Comparison of ENCODE assay signal across 22 cellular contexts in the genomic region with DNA sequence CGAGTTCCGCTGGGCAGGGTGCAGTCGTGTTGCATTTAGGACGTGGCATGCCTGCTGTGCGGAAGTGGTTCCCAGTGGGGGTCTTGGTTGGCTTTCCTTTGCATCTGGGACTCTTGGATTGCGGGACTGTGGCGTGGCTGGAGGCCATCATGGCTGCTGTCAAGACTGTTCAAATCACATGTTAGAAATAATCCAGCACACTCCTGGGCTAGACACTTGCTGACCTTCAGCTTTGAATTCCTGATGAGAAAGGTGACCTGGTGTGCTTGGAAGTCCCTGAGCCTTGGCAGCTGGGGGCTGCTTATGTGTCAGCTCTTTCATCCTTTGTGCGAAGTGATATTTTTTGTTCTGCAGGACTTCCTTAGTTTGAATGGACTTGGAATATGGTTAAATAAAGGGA.
"Had no signal": no experiment of that assay in that cellular context is flagged by ENCODE, and none has a peak within 500 bp of the region (broad histone marks: within the 10 kb centered on the region; RNA-seq: fewer than 3 reads in every experiment).

No MANE protein-coding gene starts in this region.

- H3K27me3 Mint-ChIP-seq: activated CD4-positive, alpha-beta memory T cell treated with anti-CD3 and anti-CD28 coated beads, Interleukin-2, amount 10 ng/mL, durations not matched to agents 7 days and 5 days; activated CD4-positive, alpha-beta T cell treated with anti-CD3 and anti-CD28 coated beads, Interleukin-2, amount 10 ng/mL, durations not matched to agents 7 days and 5 days; activated T-cell treated with anti-CD3 and anti-CD28 coated beads, Interleukin-2, amount 50 U/mL, for 24 hours; activated T-helper 17 cell treated with anti-CD3 and anti-CD28 coated beads, Interleukin-2, amount 50 U/mL, for 72 hours; naive thymus-derived CD8-positive, alpha-beta T cell had no signal

- ATAC-seq: activated naive CD4-positive, alpha-beta T cell treated with anti-CD3 and anti-CD28 coated beads, Interleukin-2, amount 50 U/mL, for 72 hours; activated T-helper 17 cell treated with anti-CD3 and anti-CD28 coated beads, Interleukin-2, amount 50 U/mL, for 72 hours; naive thymus-derived CD8-positive, alpha-beta T cell; psoas muscle had no signal

- H3K27me3 ChIP-seq: colonic mucosa, hepatocyte, pancreas, transverse colon had no signal

- H3K9me3 ChIP-seq: colonic mucosa, pancreas, transverse colon had no signal

- H3K4me3 ChIP-seq: colonic mucosa, hepatocyte, pancreas, psoas muscle, transverse colon had no signal

- H3K4me3 Mint-ChIP-seq: activated CD4-positive, alpha-beta memory T cell treated with anti-CD3 and anti-CD28 coated beads, Interleukin-2, amount 10 ng/mL, durations not matched to agents 7 days and 5 days; activated CD4-positive, alpha-beta T cell treated with anti-CD3 and anti-CD28 coated beads, Interleukin-2, amount 10 ng/mL, durations not matched to agents 7 days and 5 days; activated T-cell treated with anti-CD3 and anti-CD28 coated beads, Interleukin-2, amount 50 U/mL, for 24 hours; activated T-helper 17 cell treated with anti-CD3 and anti-CD28 coated beads, Interleukin-2, amount 50 U/mL, for 72 hours; neural crest cell had no signal

- H3K36me3 ChIP-seq: colonic mucosa, transverse colon had no signal

- DNase-seq: activated CD4-positive, alpha-beta memory T cell treated with anti-CD3 and anti-CD28 coated beads, Interleukin-2, amount 10 ng/mL, durations not matched to agents 7 days and 5 days; activated CD4-positive, alpha-beta T cell treated with anti-CD3 and anti-CD28 coated beads for 1 hour; activated CD4-positive, alpha-beta T cell treated with anti-CD3 and anti-CD28 coated beads, Interleukin-2, amount 10 ng/mL, durations not matched to agents 7 days and 5 days; activated CD8-positive, alpha-beta memory T cell treated with anti-CD3 and anti-CD28 coated beads, Interleukin-2, amount 50 U/mL, for 48 hours; activated gamma-delta T cell treated with Interleukin-2 at 50 U/mL for 16 hours; activated T-cell treated with anti-CD3 and anti-CD28 coated beads, Interleukin-2, amount 50 U/mL, for 24 hours; cerebellar nuclear complex; colonic mucosa; effector CD8-positive, alpha-beta T cell; islet precursor cell; midbrain; naive thymus-derived CD8-positive, alpha-beta T cell; nucleus accumbens; pancreas; psoas muscle; stimulated activated naive CD4-positive, alpha-beta T cell treated with Interleukin-2 at 50 U/mL for 16 hours; T-helper 1 cell; transverse colon had no signal

- H3K4me1 Mint-ChIP-seq: activated T-helper 17 cell treated with anti-CD3 and anti-CD28 coated beads, Interleukin-2, amount 50 U/mL, for 72 hours had no signal

- H3K27ac Mint-ChIP-seq: activated CD4-positive, alpha-beta memory T cell treated with anti-CD3 and anti-CD28 coated beads, Interleukin-2, amount 10 ng/mL, durations not matched to agents 7 days and 5 days; activated CD4-positive, alpha-beta T cell treated with anti-CD3 and anti-CD28 coated beads, Interleukin-2, amount 10 ng/mL, durations not matched to agents 7 days and 5 days; activated T-cell treated with anti-CD3 and anti-CD28 coated beads, Interleukin-2, amount 50 U/mL, for 24 hours; activated T-helper 17 cell treated with anti-CD3 and anti-CD28 coated beads, Interleukin-2, amount 50 U/mL, for 72 hours had no signal

- H3K27ac ChIP-seq: colonic mucosa, hepatocyte, psoas muscle, transverse colon had no signal
